Comparison of ENCODE assay signal across 1 cellular context in the genomic region with DNA sequence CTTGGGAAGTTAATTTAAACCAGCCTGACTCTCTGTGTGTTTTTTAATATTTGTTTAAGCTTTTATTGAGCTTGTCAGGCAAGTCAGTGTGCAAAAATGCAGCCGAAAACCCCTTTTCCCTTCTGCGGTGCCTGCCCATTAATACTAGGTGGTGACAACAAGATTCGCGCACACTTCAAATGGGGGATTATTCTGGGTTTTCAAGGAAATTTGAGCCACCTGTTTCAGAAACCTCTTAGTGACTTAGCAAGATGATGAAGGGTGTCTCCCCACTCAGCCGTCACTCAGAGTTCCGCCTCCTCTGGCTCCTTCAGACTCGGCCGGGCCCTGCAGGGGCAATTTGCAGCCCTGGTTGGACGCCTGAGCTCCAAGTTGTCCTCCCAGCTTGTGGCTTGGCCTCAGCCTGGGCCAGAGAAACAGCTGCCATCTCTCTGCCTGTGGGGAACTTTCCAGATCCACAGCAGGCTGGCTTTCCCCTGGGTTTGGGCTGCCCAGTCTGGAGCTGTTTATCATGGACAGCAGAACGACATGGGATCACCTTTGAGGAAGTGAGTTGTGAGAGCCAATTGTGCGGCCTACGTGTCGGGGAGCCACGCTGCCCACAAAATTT.
TF ChIP-seq lines count a peak whose summit lies in the region.

No MANE protein-coding gene starts in this region.

TF ChIP-seq in IMR-90, 13 proteins besides CTCF, POLR2A, EP300 and RAD21 (continued from another document):
- TF ChIP-seq, protein P1, sequence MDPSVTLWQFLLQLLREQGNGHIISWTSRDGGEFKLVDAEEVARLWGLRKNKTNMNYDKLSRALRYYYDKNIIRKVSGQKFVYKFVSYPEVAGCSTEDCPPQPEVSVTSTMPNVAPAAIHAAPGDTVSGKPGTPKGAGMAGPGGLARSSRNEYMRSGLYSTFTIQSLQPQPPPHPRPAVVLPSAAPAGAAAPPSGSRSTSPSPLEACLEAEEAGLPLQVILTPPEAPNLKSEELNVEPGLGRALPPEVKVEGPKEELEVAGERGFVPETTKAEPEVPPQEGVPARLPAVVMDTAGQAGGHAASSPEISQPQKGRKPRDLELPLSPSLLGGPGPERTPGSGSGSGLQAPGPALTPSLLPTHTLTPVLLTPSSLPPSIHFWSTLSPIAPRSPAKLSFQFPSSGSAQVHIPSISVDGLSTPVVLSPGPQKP (IDR thresholded peaks at IDR 0.05; ENCODE audit: borderline replicate concordance, low read depth, low read length): no peak
